ENCODE assay signal across 8 cellular contexts in genomic region chr3:170414202-170414663, GRCh38. TPM values are rescaled to one million over a fixed set of nuclear protein-coding genes. Genes with fewer than 3 reads are reported as not detected.
DNase-seq lines count a peak whose midpoint lies in the region; TF ChIP-seq lines count a peak whose summit lies in the region.

No MANE protein-coding gene starts in this region.

- H3K4me1 Mint-ChIP-seq in activated T-helper 1 cell treated with anti-CD3 and anti-CD28 coated beads, Interleukin-12 subunit alpha, Interleukin-12 subunit beta, Interleukin-2, Interleukin-4 antibody, amounts not matched to agents 30 ng/mL and 10 ng/mL and 1 ng/mL, durations not matched to agents 14 hours and 24 hours and 36 hours (ENCODE audit: low read depth) = peaks cover 5% of the 10 kb centered on the region

- no peak for TF ChIP-seq POLR2A in prostate gland (IDR thresholded peaks at IDR 0.05)

- no peaks in the 10 kb centered on the region for H3K9me3 Mint-ChIP-seq in activated T-helper 1 cell treated with anti-CD3 and anti-CD28 coated beads, Interleukin-12 subunit alpha, Interleukin-12 subunit beta, Interleukin-2, Interleukin-4 antibody, amounts not matched to agents 30 ng/mL and 10 ng/mL and 1 ng/mL, durations not matched to agents 14 hours and 24 hours and 36 hours

- no peak overlapping the region for H3K4me3 Mint-ChIP-seq in activated T-helper 1 cell treated with anti-CD3 and anti-CD28 coated beads, Interleukin-12 subunit alpha, Interleukin-12 subunit beta, Interleukin-2, Interleukin-4 antibody, amounts not matched to agents 30 ng/mL and 10 ng/mL and 1 ng/mL, durations not matched to agents 14 hours and 24 hours and 36 hours

- H3K27me3 ChIP-seq in prostate gland (replicated peaks; ENCODE audit: insufficient read depth) = no peaks in the 10 kb centered on the region

- H3K27ac ChIP-seq in prostate gland = no peak overlapping the region

- intact Hi-C loops in activated T-helper 1 cell treated with anti-CD3 and anti-CD28 coated beads, Interleukin-12 subunit alpha, Interleukin-12 subunit beta, Interleukin-2, Interleukin-4 antibody, amounts not matched to agents 30 ng/mL and 10 ng/mL and 1 ng/mL, durations not matched to agents 14 hours and 24 hours and 36 hours (cut with micrococcal nuclease) = loop anchor here (1.0 to 5.0 kb wide), 6 partner anchors 104 to 552 kb away; no protein-coding TSS in a partner anchor
- intact Hi-C loops in prostate gland (cut with DNase I) = loop anchor here (2.0 kb wide), 1 partner anchor 397 kb away; no protein-coding TSS in a partner anchor

- peaks cover 37% of the 10 kb centered on the region for H3K27me3 Mint-ChIP-seq in activated T-helper 1 cell treated with anti-CD3 and anti-CD28 coated beads, Interleukin-12 subunit alpha, Interleukin-12 subunit beta, Interleukin-2, Interleukin-4 antibody, amounts not matched to agents 30 ng/mL and 10 ng/mL and 1 ng/mL, durations not matched to agents 14 hours and 24 hours and 36 hours (ENCODE audit: insufficient read depth)

- no peaks in the 10 kb centered on the region for H3K36me3 ChIP-seq in prostate gland

- no peaks in the 10 kb centered on the region for H3K9me3 ChIP-seq in prostate gland

- TF ChIP-seq CTCF in GM12864 (IDR thresholded peaks at IDR 0.05; ENCODE audit: low read depth, low read length, missing control alignments) (peak; percentile 99), prostate gland (IDR thresholded peaks at IDR 0.05) (peak; percentile 67 to 90 (median 82))

- no peaks in the 10 kb centered on the region for H3K36me3 Mint-ChIP-seq in activated T-helper 1 cell treated with anti-CD3 and anti-CD28 coated beads, Interleukin-12 subunit alpha, Interleukin-12 subunit beta, Interleukin-2, Interleukin-4 antibody, amounts not matched to agents 30 ng/mL and 10 ng/mL and 1 ng/mL, durations not matched to agents 14 hours and 24 hours and 36 hours (ENCODE audit: low read depth)

- 29% methylated on average over 5 of the region's 5 CpGs for WGBS in prostate gland

- H3K4me3 ChIP-seq in GM12864 (ENCODE audit: low read depth, low read length) (no peak overlapping the region), prostate gland (no peak overlapping the region)

- DNase-seq in AG08395 (ENCODE audit: low spot score) = peak; percentile 77
- peak; percentile 12 for DNase-seq in GM12864 (ENCODE audit: low read depth)
- DNase-seq in HT-29 (ENCODE audit: low spot score) = peak; percentile 92
- peak; percentile 56 for DNase-seq in NCI-H82 treated with DMSO at 0.1 percent for 48 hours (lab: John Stamatoyannopoulos, UW; ENCODE audit: unreplicated experiment)
- peak; percentile 17 for DNase-seq in activated T-helper 1 cell treated with anti-CD3 and anti-CD28 coated beads, Interleukin-12 subunit alpha, Interleukin-12 subunit beta, Interleukin-2, Interleukin-4 antibody, amounts not matched to agents 30 ng/mL and 10 ng/mL and 1 ng/mL, durations not matched to agents 14 hours and 24 hours and 36 hours (ENCODE audit: low spot score)
- peak; percentile 68 for DNase-seq in glomerular endothelial cell (ENCODE audit: extremely low read depth, low read depth, low spot score)
- DNase-seq in prostate gland (ENCODE audit: low spot score) = no peak
- no peak for DNase-seq in islet precursor cell

- peaks cover 4% of the 10 kb centered on the region for H3K4me1 ChIP-seq in prostate gland (replicated peaks)

- no peak overlapping the region for H3K27ac Mint-ChIP-seq in activated T-helper 1 cell treated with anti-CD3 and anti-CD28 coated beads, Interleukin-12 subunit alpha, Interleukin-12 subunit beta, Interleukin-2, Interleukin-4 antibody, amounts not matched to agents 30 ng/mL and 10 ng/mL and 1 ng/mL, durations not matched to agents 14 hours and 24 hours and 36 hours

RNA-seq across cellular contexts. Expression of gene CLDN11, which starts 4.4 kb away (rescaled TPM):
- 0.56 and 0.63 TPM in 2 replicates for total RNA-seq in HT-29 (2014; rRNA removed; shearing (Covaris generic))
- total RNA-seq in activated T-helper 1 cell treated with anti-CD3 and anti-CD28 coated beads, Interleukin-12 subunit alpha, Interleukin-12 subunit beta, Interleukin-2, Interleukin-4 antibody, amounts not matched to agents 30 ng/mL and 10 ng/mL and 1 ng/mL, durations not matched to agents 14 hours and 24 hours and 36 hours = not detected in 2 replicates
- 111 and 158 TPM in 2 replicates for total RNA-seq in glomerular endothelial cell
- 100 to 1,000 TPM in 1 of 2 donors, 10 to 100 TPM in 1; 11.8 to 668 TPM for total RNA-seq in prostate gland

RNA-seq across cellular contexts. Expression of gene SKIL, which starts 56.7 kb away (rescaled TPM):
- 51.7 and 54.2 TPM in 2 replicates for total RNA-seq in HT-29 (2014; rRNA removed; shearing (Covaris generic))
- 27.5 and 29.4 TPM in 2 replicates for total RNA-seq in activated T-helper 1 cell treated with anti-CD3 and anti-CD28 coated beads, Interleukin-12 subunit alpha, Interleukin-12 subunit beta, Interleukin-2, Interleukin-4 antibody, amounts not matched to agents 30 ng/mL and 10 ng/mL and 1 ng/mL, durations not matched to agents 14 hours and 24 hours and 36 hours
- total RNA-seq in glomerular endothelial cell (22.3 and 59.8 TPM in 2 replicates), prostate gland (10 to 100 TPM; 41.8 to 49.6 TPM)

Comparison
In these comparisons a context has a peak if more than half of its experiments do, and no peak if none do; other contexts are left out.
1. DNase-seq: peak in AG08395 (single experiment), GM12864 (single experiment), HT-29 (single experiment), NCI-H82 treated with DMSO at 0.1 percent for 48 hours (single experiment), activated T-helper 1 cell treated with anti-CD3 and anti-CD28 coated beads, Interleukin-12 subunit alpha, Interleukin-12 subunit beta, Interleukin-2, Interleukin-4 antibody, amounts not matched to agents 30 ng/mL and 10 ng/mL and 1 ng/mL, durations not matched to agents 14 hours and 24 hours and 36 hours (single experiment) and glomerular endothelial cell (single experiment); none in prostate gland (single experiment) and islet precursor cell (single experiment).